In the genomic region with DNA sequence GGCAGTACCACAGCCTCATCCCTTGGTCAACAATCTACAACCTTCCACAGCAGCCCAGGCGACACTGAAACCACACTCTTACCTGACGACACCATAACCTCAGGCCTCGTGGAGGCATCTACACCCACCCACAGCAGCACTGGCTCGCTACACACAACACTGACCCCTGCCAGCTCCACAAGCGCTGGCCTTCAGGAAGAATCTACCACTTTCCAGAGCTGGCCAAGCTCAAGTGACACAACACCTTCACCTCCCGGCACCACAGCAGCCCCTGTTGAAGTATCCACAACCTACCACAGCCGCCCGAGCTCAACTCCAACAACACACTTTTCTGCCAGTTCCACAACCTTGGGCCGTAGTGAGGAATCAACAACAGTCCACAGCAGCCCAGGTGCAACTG, we compare ENCODE assay signal across 12 cellular contexts. TPM values are rescaled to one million over a fixed set of nuclear protein-coding genes. Genes with fewer than 3 reads are reported as not detected.
"Had no signal": no experiment of that assay in that cellular context is flagged by ENCODE, and none has a peak within 500 bp of the region (broad histone marks: within the 10 kb centered on the region; RNA-seq: fewer than 3 reads in every experiment).

No MANE protein-coding gene starts in this region.

RNA-seq across cellular contexts. Expression of a gene that starts 25.2 kb away (rescaled TPM):
- total RNA-seq: myocyte, natural killer cell, occipital lobe, osteocyte, pulmonary artery endothelial cell, right atrium auricular region, spleen, urinary bladder had no signal
- polyA plus RNA-seq: neural cell, pancreas, smooth muscle cell, spleen, urinary bladder had no signal

RNA-seq across cellular contexts. Expression of a gene that starts 25.3 kb away (rescaled TPM):
- total RNA-seq: myocyte, occipital lobe, osteocyte, pulmonary artery endothelial cell, right atrium auricular region, suprapubic skin had no signal
- polyA plus RNA-seq: neural cell had no signal

RNA-seq across cellular contexts. Expression of a gene that starts 45.3 kb away (rescaled TPM):
- total RNA-seq: myocyte, osteocyte, pulmonary artery endothelial cell, smooth muscle cell, suprapubic skin, urinary bladder had no signal
- polyA plus RNA-seq: neural cell, smooth muscle cell had no signal
